In genomic region chr20:57457243-57457761, GRCh38 we compare ENCODE assay signal across 26 cellular contexts.
DNase-seq lines count a peak whose midpoint lies in the region; ATAC-seq and TF ChIP-seq lines count a peak whose summit lies in the region.
"Had no signal": no experiment of that assay in that cellular context is flagged by ENCODE, and none has a peak within 500 bp of the region (broad histone marks: within the 10 kb centered on the region; RNA-seq: fewer than 3 reads in every experiment).

No MANE protein-coding gene starts in this region.

- no peaks in the 10 kb centered on the region for H3K27me3 Mint-ChIP-seq in activated naive CD4-positive, alpha-beta T cell treated with anti-CD3 and anti-CD28 coated beads for 36 hours (ENCODE audit: low read depth)
- H3K27me3 Mint-ChIP-seq: activated naive CD4-positive, alpha-beta T cell treated with anti-CD3 and anti-CD28 coated beads, Interleukin-2, amount 50 U/mL, for 24 hours; stimulated activated naive CD8-positive, alpha-beta T cell treated with anti-CD3 and anti-CD28 coated beads, Interleukin-15, amount 100 ng/mL, for 72 hours had no signal

- intact Hi-C loops in sigmoid colon (cut with DNase I): no loop called here
- intact Hi-C loops in activated naive CD4-positive, alpha-beta T cell treated with anti-CD3 and anti-CD28 coated beads for 36 hours (cut with micrococcal nuclease): no loop called here

- H3K27me3 ChIP-seq in gastroesophageal sphincter: no peaks in the 10 kb centered on the region
- H3K27me3 ChIP-seq in sigmoid colon: no peaks in the 10 kb centered on the region
- H3K27me3 ChIP-seq: ascending aorta, spleen had no signal

- DNase-seq in NCI-H774 (lab: John Stamatoyannopoulos, UW): peak; percentile 45
- DNase-seq in sigmoid colon: peak; percentile 85
- DNase-seq in GM19240 (ENCODE audit: insufficient read length, low spot score): no peak
- no peak for DNase-seq in NCI-H345 (lab: John Stamatoyannopoulos, UW)
- DNase-seq in activated naive CD4-positive, alpha-beta T cell treated with anti-CD3 and anti-CD28 coated beads for 36 hours: no peak
- DNase-seq: activated CD4-positive, CD25-positive, alpha-beta regulatory T cell treated with anti-CD3 and anti-CD28 coated beads, Interleukin-2, amount 50 U/mL, for 72 hours; activated T-cell treated with anti-CD3 and anti-CD28 coated beads, Interleukin-2, amount 50 U/mL, for 48 hours; cerebellar nuclear complex; effector CD8-positive, alpha-beta T cell; EL; HFFc6; KG1; left colon; NCI-H1048; NCI-H187 treated with DMSO at 0.1 percent for 48 hours; NK-92 treated with Interleukin-12 subunit alpha and Interleukin-12 subunit beta, amount 100 ng/mL, for 24 hours; SK-N-SH; spleen; stimulated activated CD4-positive, alpha-beta T cell treated with anti-CD3 and anti-CD28 coated beads, Interleukin-4, amount 100 ng/mL, for 24 hours; stimulated activated naive CD8-positive, alpha-beta T cell treated with anti-CD3 and anti-CD28 coated beads, Interleukin-15, amount 100 ng/mL, for 72 hours; T1000 had no signal

- H3K4me3 ChIP-seq in HEK293 (ENCODE audit: low read depth, low read length): no peak overlapping the region
- no peak overlapping the region for H3K4me3 ChIP-seq in gastroesophageal sphincter
- no peak overlapping the region for H3K4me3 ChIP-seq in sigmoid colon
- H3K4me3 ChIP-seq: ascending aorta, spleen had no signal

- H3K9me3 ChIP-seq in HEK293 (ENCODE audit: control insufficient read depth, insufficient read depth, low read depth, low read length) (no peaks in the 10 kb centered on the region), gastroesophageal sphincter (no peaks in the 10 kb centered on the region), sigmoid colon (no peaks in the 10 kb centered on the region)
- H3K9me3 ChIP-seq: ascending aorta, SK-N-SH, spleen had no signal

- H3K4me1 Mint-ChIP-seq in activated naive CD4-positive, alpha-beta T cell treated with anti-CD3 and anti-CD28 coated beads for 36 hours (ENCODE audit: low read depth): peaks cover 6% of the 10 kb centered on the region

- no peak overlapping the region for H3K27ac Mint-ChIP-seq in activated naive CD4-positive, alpha-beta T cell treated with anti-CD3 and anti-CD28 coated beads for 36 hours
- H3K27ac Mint-ChIP-seq: activated naive CD4-positive, alpha-beta T cell treated with anti-CD3 and anti-CD28 coated beads, Interleukin-2, amount 50 U/mL, for 24 hours; HFFc6; stimulated activated naive CD8-positive, alpha-beta T cell treated with anti-CD3 and anti-CD28 coated beads, Interleukin-15, amount 100 ng/mL, for 72 hours had no signal

- TF ChIP-seq EP300 in gastroesophageal sphincter (IDR thresholded peaks at IDR 0.05) (no peak), sigmoid colon (IDR thresholded peaks at IDR 0.05) (peak in 1 of 4 donors; percentile 22)

- H3K4me1 ChIP-seq in HEK293 (ENCODE audit: control insufficient read depth, insufficient read depth, low read length): no peaks in the 10 kb centered on the region
- H3K4me1 ChIP-seq in gastroesophageal sphincter: peaks cover 0 to 42% (median 7%) of the 10 kb centered on the region in 3 donors
- H3K4me1 ChIP-seq in sigmoid colon: peaks cover 0 to 41% (median 39%) of the 10 kb centered on the region in 4 donors

- no peak for TF ChIP-seq POLR2A in gastroesophageal sphincter (IDR thresholded peaks at IDR 0.05)
- TF ChIP-seq POLR2A in sigmoid colon (IDR thresholded peaks at IDR 0.05): no peak

- TF ChIP-seq CTCF in HEK293 (tag by site-specific recombination; IDR thresholded peaks at IDR 0.05): no peak
- TF ChIP-seq CTCF in gastroesophageal sphincter (IDR thresholded peaks at IDR 0.05): no peak
- TF ChIP-seq CTCF in sigmoid colon (IDR thresholded peaks at IDR 0.05): no peak

- H3K9me3 Mint-ChIP-seq in activated naive CD4-positive, alpha-beta T cell treated with anti-CD3 and anti-CD28 coated beads for 36 hours: no peaks in the 10 kb centered on the region
- H3K9me3 Mint-ChIP-seq: activated naive CD4-positive, alpha-beta T cell treated with anti-CD3 and anti-CD28 coated beads, Interleukin-2, amount 50 U/mL, for 24 hours; neural crest cell; stimulated activated naive CD8-positive, alpha-beta T cell treated with anti-CD3 and anti-CD28 coated beads, Interleukin-15, amount 100 ng/mL, for 72 hours had no signal

- H3K36me3 Mint-ChIP-seq in activated naive CD4-positive, alpha-beta T cell treated with anti-CD3 and anti-CD28 coated beads for 36 hours (ENCODE audit: low read depth): no peaks in the 10 kb centered on the region
- H3K36me3 Mint-ChIP-seq: activated naive CD4-positive, alpha-beta T cell treated with anti-CD3 and anti-CD28 coated beads, Interleukin-2, amount 50 U/mL, for 24 hours had no signal

- H3K36me3 ChIP-seq in HEK293 (ENCODE audit: control insufficient read depth in 2 of 2, insufficient read depth in 1 of 2, low read length in 2 of 2): no peaks in the 10 kb centered on the region
- H3K36me3 ChIP-seq in gastroesophageal sphincter: no peaks in the 10 kb centered on the region
- no peaks in the 10 kb centered on the region for H3K36me3 ChIP-seq in sigmoid colon
- H3K36me3 ChIP-seq: ascending aorta, spleen had no signal

- WGBS in gastroesophageal sphincter (ENCODE audit: low coverage in 1 of 2), 2 donors: 0 to 50% methylated on average over 2 to 5 of the region's 9 CpGs
- 82 to 83% methylated on average over 9 of the region's 9 CpGs for WGBS in sigmoid colon, 2 donors

- no peak overlapping the region for H3K4me3 Mint-ChIP-seq in activated naive CD4-positive, alpha-beta T cell treated with anti-CD3 and anti-CD28 coated beads for 36 hours
- H3K4me3 Mint-ChIP-seq: activated naive CD4-positive, alpha-beta T cell treated with anti-CD3 and anti-CD28 coated beads, Interleukin-2, amount 50 U/mL, for 24 hours; HFFc6; neural crest cell; stimulated activated naive CD8-positive, alpha-beta T cell treated with anti-CD3 and anti-CD28 coated beads, Interleukin-15, amount 100 ng/mL, for 72 hours had no signal

- POLR2A ChIA-PET in HEK293 (lab: Yijun Ruan, JAX): no interaction called here

- CTCF ChIA-PET in HEK293 (lab: Yijun Ruan, JAX): interaction anchor here (1.1 kb wide), 1 partner anchor 7 kb away, joined by 3 read pairs; no protein-coding TSS in a partner anchor
- CTCF ChIA-PET in activated naive CD4-positive, alpha-beta T cell treated with anti-CD3 and anti-CD28 coated beads for 36 hours (lab: Charles Lee): no interaction called here

- ATAC-seq in gastroesophageal sphincter: peak; percentile 56
- ATAC-seq: left colon; stimulated activated naive CD8-positive, alpha-beta T cell treated with anti-CD3 and anti-CD28 coated beads, Interleukin-15, amount 100 ng/mL, for 72 hours had no signal

- H3K27ac ChIP-seq in HEK293 (ENCODE audit: extremely low read depth, low read depth, low read length): no peak overlapping the region
- H3K27ac ChIP-seq in gastroesophageal sphincter: peak overlapping the region; percentile 40 to 82 (median 70)
- H3K27ac ChIP-seq in sigmoid colon: peak overlapping the region; percentile 76 to 86 (median 80)
- H3K27ac ChIP-seq: spleen had no signal

TF ChIP-seq in HEK293, 187 proteins besides CTCF, POLR2A, EP300 and RAD21 (continues in another document):
- TF ChIP-seq ZNF639 (tag by site-specific recombination; IDR thresholded peaks at IDR 0.05): no peak
- no peak for TF ChIP-seq ZNF704 (tag by site-specific recombination; IDR thresholded peaks at IDR 0.05)
- peak; percentile 53; the same call in 1 of the 2 replicates for TF ChIP-seq ZBTB11 (tag by site-specific recombination; conservative IDR thresholded peaks at IDR 0.05; ENCODE audit: low read depth)
- no peak for TF ChIP-seq ZNF311 (tag by site-specific recombination; IDR thresholded peaks at IDR 0.05; ENCODE audit: borderline replicate concordance)
- no peak for TF ChIP-seq ZNF121 (tag by site-specific recombination; IDR thresholded peaks at IDR 0.05)

Comparison
In these comparisons a context has a peak if more than half of its experiments do, and no peak if none do; other contexts are left out.
1. DNase-seq: peak in NCI-H774 (single experiment) and sigmoid colon (single experiment); none in GM19240 (single experiment), NCI-H345 (single experiment) and activated naive CD4-positive, alpha-beta T cell treated with anti-CD3 and anti-CD28 coated beads for 36 hours (single experiment).